In genomic region chr10:3889961-3890522, GRCh38 we compare ENCODE assay signal across 12 cellular contexts.
DNase-seq lines count a peak whose midpoint lies in the region; ATAC-seq and TF ChIP-seq lines count a peak whose summit lies in the region.
"Had no signal": no experiment of that assay in that cellular context is flagged by ENCODE, and none has a peak within 500 bp of the region (broad histone marks: within the 10 kb centered on the region; RNA-seq: fewer than 3 reads in every experiment).

No MANE protein-coding gene starts in this region.

- no peak for TF ChIP-seq POLR2A in GM18505 (IDR thresholded peaks at IDR 0.05; ENCODE audit: borderline replicate concordance, extremely low read depth, insufficient read depth, insufficient read length)

- H4K91ac ChIP-seq in mesenchymal stem cell (ENCODE audit: low read length) = no peak overlapping the region

- H3K9me3 ChIP-seq in HUES48 (ENCODE audit: control insufficient read depth, insufficient read depth, low read length) (no peaks in the 10 kb centered on the region), mesenchymal stem cell (ENCODE audit: control insufficient read depth, low read length) (no peaks in the 10 kb centered on the region)

- no peak overlapping the region for H3K14ac ChIP-seq in mesenchymal stem cell (ENCODE audit: low read length in 2 of 2)

- H2BK15ac ChIP-seq in mesenchymal stem cell (ENCODE audit: low read depth, poor library complexity, severe bottlenecking) = no peak overlapping the region

- H4K8ac ChIP-seq in mesenchymal stem cell (ENCODE audit: low read length) = no peak overlapping the region

- peak overlapping the region; percentile 62 for H3K27ac ChIP-seq in HUES48 (ENCODE audit: low read depth, low read length)
- H3K27ac ChIP-seq in mesenchymal stem cell (ENCODE audit: low read length, poor library complexity, severe bottlenecking) = peak overlapping the region; percentile 51
- H3K27ac ChIP-seq: cardiac muscle cell had no signal

- no peak for ATAC-seq in central memory CD8-positive, alpha-beta T cell (replicated peaks; ENCODE audit: extremely low read depth, poor library complexity, severe bottlenecking)
- no peak for ATAC-seq in activated CD4-positive, CD25-positive, alpha-beta regulatory T cell treated with anti-CD3 and anti-CD28 coated beads, Interleukin-2, amount 50 U/mL, for 24 hours
- no peak for ATAC-seq in GM18505 (IDR thresholded peaks at IDR 0.05; ENCODE audit: unreplicated experiment)
- no peak for ATAC-seq in GM21576 (IDR thresholded peaks at IDR 0.05; ENCODE audit: unreplicated experiment)

- no peak overlapping the region for H3K4me3 Mint-ChIP-seq in central memory CD8-positive, alpha-beta T cell
- H3K4me3 Mint-ChIP-seq: CD14-positive monocyte had no signal

- no peak overlapping the region for H2BK5ac ChIP-seq in mesenchymal stem cell (ENCODE audit: low read depth, low read length, poor library complexity, severe bottlenecking)

- H3K36me3 Mint-ChIP-seq in central memory CD8-positive, alpha-beta T cell (ENCODE audit: insufficient read depth) = peaks cover 19% of the 10 kb centered on the region
- H3K36me3 Mint-ChIP-seq: CD14-positive monocyte had no signal

- no peak overlapping the region for H3K18ac ChIP-seq in mesenchymal stem cell (ENCODE audit: low read depth in 1 of 2, low read length in 2 of 2)

- H3K27me3 Mint-ChIP-seq in central memory CD8-positive, alpha-beta T cell = no peaks in the 10 kb centered on the region

- peaks cover 56% of the 10 kb centered on the region for H3K4me1 Mint-ChIP-seq in central memory CD8-positive, alpha-beta T cell

- H3K4me2 ChIP-seq in mesenchymal stem cell (ENCODE audit: low read length, poor library complexity, severe bottlenecking) = no peak overlapping the region

- DNase-seq in AG10803 (ENCODE audit: low read depth) (peak; percentile 74), mesenchymal stem cell (peak; percentile 88), AML-193 (lab: John Stamatoyannopoulos, UW) (no peak)
- no peak for DNase-seq in central memory CD8-positive, alpha-beta T cell (ENCODE audit: low spot score in 2 of 2)
- DNase-seq: NCI-H2029, SHP77 had no signal

- H3K23ac ChIP-seq in mesenchymal stem cell (ENCODE audit: low read length in 2 of 2) = no peak overlapping the region

- H3K36me3 ChIP-seq in HUES48 (ENCODE audit: control insufficient read depth, insufficient read depth, low read length) (no peaks in the 10 kb centered on the region), mesenchymal stem cell (ENCODE audit: control insufficient read depth in 1 of 2, insufficient read depth in 2 of 2, low read depth in 1 of 2, low read length in 2 of 2) (no peaks in the 10 kb centered on the region)
- H3K36me3 ChIP-seq: cardiac muscle cell had no signal

- H2AK5ac ChIP-seq in mesenchymal stem cell (ENCODE audit: low read length, severe bottlenecking) = no peak overlapping the region

- H3K4me1 ChIP-seq in HUES48 (ENCODE audit: control insufficient read depth, insufficient read depth, low read length) = peaks cover 38% of the 10 kb centered on the region
- H3K4me1 ChIP-seq in mesenchymal stem cell (ENCODE audit: control insufficient read depth, insufficient read depth, low read depth, low read length) = peaks cover 26% of the 10 kb centered on the region

- peak overlapping the region; percentile 2 to 25 for H2BK12ac ChIP-seq in mesenchymal stem cell (ENCODE audit: low read length in 2 of 2)

- no peak for TF ChIP-seq CTCF in AG10803 (conservative IDR thresholded peaks at IDR 0.05; ENCODE audit: low read length)

- H2BK120ac ChIP-seq in mesenchymal stem cell (ENCODE audit: low read depth, low read length) = peak overlapping the region; percentile 21

- peak overlapping the region; percentile 97 for H3K27ac Mint-ChIP-seq in central memory CD8-positive, alpha-beta T cell (ENCODE audit: low read depth)

- no peaks in the 10 kb centered on the region for H3K27me3 ChIP-seq in HUES48 (ENCODE audit: control insufficient read depth, insufficient read depth, low read length)
- H3K27me3 ChIP-seq in mesenchymal stem cell (ENCODE audit: control insufficient read depth in 1 of 2, insufficient read depth in 1 of 2, low read length in 2 of 2) = no peaks in the 10 kb centered on the region
- H3K27me3 ChIP-seq: cardiac muscle cell had no signal

- WGBS in mesenchymal stem cell = 20% methylated on average over 4 of the region's 4 CpGs

- H3K4me3 ChIP-seq in AG10803 (ENCODE audit: low read length) = no peak overlapping the region
- no peak overlapping the region for H3K4me3 ChIP-seq in HUES48 (ENCODE audit: low read depth, low read length)
- no peak overlapping the region for H3K4me3 ChIP-seq in mesenchymal stem cell (ENCODE audit: insufficient read depth in 1 of 2, low read depth in 1 of 2, low read length in 2 of 2)
- H3K4me3 ChIP-seq: cardiac muscle cell had no signal

- no peaks in the 10 kb centered on the region for H3K79me1 ChIP-seq in mesenchymal stem cell (replicated peaks; ENCODE audit: low read length, poor library complexity, severe bottlenecking)

- H2AFZ ChIP-seq in mesenchymal stem cell (ENCODE audit: low read depth, low read length) = no peak overlapping the region

- H3K4ac ChIP-seq in mesenchymal stem cell (ENCODE audit: low read depth in 1 of 2, low read length in 2 of 2) = no peak overlapping the region

- no peaks in the 10 kb centered on the region for H3K9me3 Mint-ChIP-seq in central memory CD8-positive, alpha-beta T cell
- H3K9me3 Mint-ChIP-seq: CD14-positive monocyte had no signal

- no peak overlapping the region for H3K9ac ChIP-seq in HUES48 (ENCODE audit: low read depth, low read length)
- H3K9ac ChIP-seq in mesenchymal stem cell (ENCODE audit: low read length) = no peak overlapping the region

Comparison
In these comparisons a context has a peak if more than half of its experiments do, and no peak if none do; other contexts are left out.
1. DNase-seq: peak in AG10803 (single experiment) and mesenchymal stem cell (single experiment); none in central memory CD8-positive, alpha-beta T cell (0 of 2) and AML-193 (0 of 2).